ENCODE assay signal across 8 cellular contexts in the genomic region with DNA sequence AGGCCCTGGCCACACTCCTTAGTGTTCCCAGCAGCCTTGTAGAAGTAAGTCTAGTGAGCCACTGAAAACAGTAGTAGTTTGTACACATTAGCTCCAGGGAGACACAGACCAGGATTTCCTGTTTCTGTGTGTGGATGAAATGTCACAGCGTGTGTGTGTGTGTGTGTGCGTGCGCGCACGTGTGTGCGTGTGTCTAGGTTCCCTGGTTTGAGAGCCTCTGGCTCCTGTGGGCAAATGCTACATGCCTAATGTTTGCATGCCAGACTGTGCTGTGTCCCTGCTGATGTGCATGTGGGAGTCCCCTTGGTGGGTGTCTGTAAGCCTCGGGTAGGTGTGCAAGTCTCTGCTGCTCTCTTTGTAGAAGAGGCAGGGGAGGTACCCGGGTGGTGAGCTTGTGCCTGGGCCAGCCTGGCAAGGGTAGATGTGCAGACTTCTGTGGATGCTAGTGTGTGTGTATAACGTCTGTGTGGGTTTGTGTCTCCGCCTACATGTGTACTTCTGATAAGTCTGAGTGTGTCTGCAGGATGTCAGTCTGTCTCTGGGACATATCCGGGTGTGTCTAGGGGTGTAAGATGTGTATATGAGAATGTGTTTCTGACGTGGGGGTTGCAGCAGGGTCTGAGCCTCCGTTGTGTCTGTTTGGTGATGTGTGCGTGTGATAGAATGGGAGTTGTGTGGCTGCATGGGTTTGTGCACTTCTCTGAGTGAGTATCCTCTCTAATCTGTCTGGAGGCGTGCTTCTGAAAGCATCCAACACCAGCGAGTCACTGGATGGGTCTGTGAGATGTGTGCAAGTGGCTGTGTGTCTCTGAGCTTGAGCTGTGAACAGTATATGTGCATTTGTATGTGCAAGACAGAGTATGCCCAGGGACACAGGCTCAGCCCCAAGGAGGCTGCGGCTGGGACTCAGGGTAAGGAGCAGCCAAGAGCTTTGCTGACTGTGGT. TPM values are rescaled to one million over a fixed set of nuclear protein-coding genes. Genes with fewer than 3 reads are reported as not detected.
A peak's percentile ranks its signal among the peaks of the same experiment; 100 is the strongest.
DNase-seq lines count a peak whose midpoint lies in the region; ATAC-seq and TF ChIP-seq lines count a peak whose summit lies in the region.

No MANE protein-coding gene starts in this region.

- H3K27ac ChIP-seq in layer of hippocampus (ENCODE audit: low read depth, low read length), result peak overlapping the region; percentile 30
- peak overlapping the region; percentile 72 for H3K27ac ChIP-seq in upper lobe of right lung

- no peak for TF ChIP-seq CTCF in upper lobe of right lung (IDR thresholded peaks at IDR 0.05)

- peaks cover 71% of the 10 kb centered on the region for H3K4me1 ChIP-seq in upper lobe of right lung

- no peaks in the 10 kb centered on the region for H3K36me3 Mint-ChIP-seq in activated naive CD4-positive, alpha-beta T cell treated with anti-CD3 and anti-CD28 coated beads, Interleukin-2, amount 50 U/mL, for 72 hours

- peak; percentile 74 for DNase-seq in Right ventricle myocardium inferior (ENCODE audit: missing footprints)
- no peak for DNase-seq in cardiac septum (ENCODE audit: low spot score)
- peak in 1 of 2 donors; percentile 43 for DNase-seq in activated naive CD4-positive, alpha-beta T cell treated with anti-CD3 and anti-CD28 coated beads, Interleukin-2, amount 50 U/mL, for 72 hours (ENCODE audit: low spot score in 2 of 2)
- DNase-seq in upper lobe of right lung, result no peak
- DNase-seq in NCI-H128 (lab: John Stamatoyannopoulos, UW; ENCODE audit: unreplicated experiment), result no peak
- DNase-seq in SHP77 treated with DMSO at 0.1 percent for 48 hours (lab: John Stamatoyannopoulos, UW), result no peak

- H3K9me3 Mint-ChIP-seq in activated naive CD4-positive, alpha-beta T cell treated with anti-CD3 and anti-CD28 coated beads, Interleukin-2, amount 50 U/mL, for 72 hours, result no peaks in the 10 kb centered on the region

- H3K27me3 ChIP-seq in layer of hippocampus (ENCODE audit: control insufficient read depth, insufficient read depth, low read length) (no peaks in the 10 kb centered on the region), upper lobe of right lung (no peaks in the 10 kb centered on the region)

- H3K36me3 ChIP-seq in upper lobe of right lung, result no peaks in the 10 kb centered on the region

- no peaks in the 10 kb centered on the region for H3K9me3 ChIP-seq in upper lobe of right lung

- intact Hi-C loops in Right ventricle myocardium inferior (cut with DNase I) (no loop called here), cardiac septum (cut with DNase I) (no loop called here), upper lobe of right lung (cut with DNase I) (no loop called here)

- no peak for ATAC-seq in Right ventricle myocardium inferior
- ATAC-seq in activated naive CD4-positive, alpha-beta T cell treated with anti-CD3 and anti-CD28 coated beads, Interleukin-2, amount 50 U/mL, for 72 hours, result peak; percentile 58 to 65
- peak; percentile 31 for ATAC-seq in upper lobe of right lung
- no peak for ATAC-seq in HG03095 (IDR thresholded peaks at IDR 0.05; ENCODE audit: unreplicated experiment)

- H3K4me3 ChIP-seq in upper lobe of right lung, result no peak overlapping the region

- peak overlapping the region; percentile 2 to 11 for H3K27ac Mint-ChIP-seq in activated naive CD4-positive, alpha-beta T cell treated with anti-CD3 and anti-CD28 coated beads, Interleukin-2, amount 50 U/mL, for 72 hours

RNA-seq across cellular contexts. Expression of a gene that starts 19.0 kb away (rescaled TPM):
- total RNA-seq in Right ventricle myocardium inferior, result not detected
- total RNA-seq in cardiac septum, result not detected
- not detected for total RNA-seq in activated naive CD4-positive, alpha-beta T cell treated with anti-CD3 and anti-CD28 coated beads, Interleukin-2, amount 50 U/mL, for 72 hours
- 1.6 TPM for total RNA-seq in upper lobe of right lung

Comparison
In these comparisons a context has a peak if more than half of its experiments do, and no peak if none do; other contexts are left out.
1. ATAC-seq: peak in activated naive CD4-positive, alpha-beta T cell treated with anti-CD3 and anti-CD28 coated beads, Interleukin-2, amount 50 U/mL, for 72 hours (2 of 2) and upper lobe of right lung (single experiment); none in Right ventricle myocardium inferior (single experiment) and HG03095 (single experiment).